In genomic region chr1:10650591-10651216, GRCh38 we compare ENCODE assay signal across 16 cellular contexts.
"Had no signal": no experiment of that assay in that cellular context is flagged by ENCODE, and none has a peak within 500 bp of the region (broad histone marks: within the 10 kb centered on the region; RNA-seq: fewer than 3 reads in every experiment).

No MANE protein-coding gene starts in this region.

- H2AFZ ChIP-seq: hepatocyte had no signal

- H3K79me2 ChIP-seq: hepatocyte had no signal

- DNase-seq: activated CD4-positive, alpha-beta T cell treated with anti-CD3 and anti-CD28 coated beads, Interleukin-2, amount 10 ng/mL, durations not matched to agents 7 days and 5 days; activated CD8-positive, alpha-beta memory T cell treated with anti-CD3 and anti-CD28 coated beads for 24 hours; activated T-cell treated with anti-CD3 and anti-CD28 coated beads for 4 hours; amygdala; brain microvascular endothelial cell; cerebellar nuclear complex; effector memory CD8-positive, alpha-beta T cell; mesenchymal stem cell; T-helper 1 cell had no signal

- H3K36me3 ChIP-seq: brain microvascular endothelial cell had no signal

- H3K4me3 ChIP-seq: hepatocyte, SK-N-MC, skin epidermis had no signal

- H3K4me1 Mint-ChIP-seq: activated CD4-positive, alpha-beta T cell treated with anti-CD3 and anti-CD28 coated beads, Interleukin-2, amount 10 ng/mL, durations not matched to agents 7 days and 5 days; nephron progenitor cell had no signal

- H3K27ac Mint-ChIP-seq: activated CD4-positive, alpha-beta T cell treated with anti-CD3 and anti-CD28 coated beads, Interleukin-2, amount 10 ng/mL, durations not matched to agents 7 days and 5 days; activated naive CD4-positive, alpha-beta T cell treated with anti-CD3 and anti-CD28 coated beads, Interleukin-2, amount 50 U/mL, for 72 hours; dendritic cell treated with granulocyte-macrophage colony-stimulating factor and Interleukin-4, amounts not matched to agents 40 ng/mL and 50 ng/mL, for 4 days; effector memory CD8-positive, alpha-beta T cell; nephron progenitor cell; type B pancreatic cell had no signal

- ATAC-seq: activated naive CD4-positive, alpha-beta T cell treated with anti-CD3 and anti-CD28 coated beads, Interleukin-2, amount 50 U/mL, for 72 hours; effector memory CD8-positive, alpha-beta T cell had no signal

- H3K27me3 Mint-ChIP-seq: activated CD4-positive, alpha-beta T cell treated with anti-CD3 and anti-CD28 coated beads, Interleukin-2, amount 10 ng/mL, durations not matched to agents 7 days and 5 days; dendritic cell treated with granulocyte-macrophage colony-stimulating factor and Interleukin-4, amounts not matched to agents 40 ng/mL and 50 ng/mL, for 4 days; effector memory CD8-positive, alpha-beta T cell; type B pancreatic cell had no signal

- H3K9me3 Mint-ChIP-seq: activated CD4-positive, alpha-beta T cell treated with anti-CD3 and anti-CD28 coated beads, Interleukin-2, amount 10 ng/mL, durations not matched to agents 7 days and 5 days; activated naive CD4-positive, alpha-beta T cell treated with anti-CD3 and anti-CD28 coated beads, Interleukin-2, amount 50 U/mL, for 72 hours; dendritic cell treated with granulocyte-macrophage colony-stimulating factor and Interleukin-4, amounts not matched to agents 40 ng/mL and 50 ng/mL, for 4 days; effector memory CD8-positive, alpha-beta T cell; nephron progenitor cell; type B pancreatic cell had no signal

- H3K27ac ChIP-seq: brain microvascular endothelial cell, hepatocyte, SK-N-MC had no signal

- H3K4me3 Mint-ChIP-seq: activated CD4-positive, alpha-beta T cell treated with anti-CD3 and anti-CD28 coated beads, Interleukin-2, amount 10 ng/mL, durations not matched to agents 7 days and 5 days; dendritic cell treated with granulocyte-macrophage colony-stimulating factor and Interleukin-4, amounts not matched to agents 40 ng/mL and 50 ng/mL, for 4 days; effector memory CD8-positive, alpha-beta T cell; nephron progenitor cell; type B pancreatic cell had no signal

- H3K36me3 Mint-ChIP-seq: activated naive CD4-positive, alpha-beta T cell treated with anti-CD3 and anti-CD28 coated beads, Interleukin-2, amount 50 U/mL, for 72 hours; type B pancreatic cell had no signal

- H3K4me2 ChIP-seq: hepatocyte had no signal
